ENCODE assay signal across 21 cellular contexts in genomic region chr16:60199154-60199553, GRCh38.
DNase-seq lines count a peak whose midpoint lies in the region; ATAC-seq, FAIRE-seq and TF ChIP-seq lines count a peak whose summit lies in the region.
"Had no signal": no experiment of that assay in that cellular context is flagged by ENCODE, and none has a peak within 500 bp of the region (broad histone marks: within the 10 kb centered on the region; RNA-seq: fewer than 3 reads in every experiment).

No MANE protein-coding gene starts in this region.

- H3K9ac ChIP-seq in kidney (ENCODE audit: low read length in 2 of 2), result no peak overlapping the region
- H3K9ac ChIP-seq: KMS-11 had no signal

- H3K9me3 Mint-ChIP-seq in WTC11, result peaks cover 11% of the 10 kb centered on the region
- peaks cover 3% of the 10 kb centered on the region for H3K9me3 Mint-ChIP-seq in neural crest cell

- intact Hi-C loops in kidney (cut with DNase I), result no loop called here

- H3K27me3 Mint-ChIP-seq in WTC11 (ENCODE audit: low read depth) (no peaks in the 10 kb centered on the region), neural crest cell (ENCODE audit: low read depth) (no peaks in the 10 kb centered on the region)
- H3K27me3 Mint-ChIP-seq: CD4-positive, CD25-positive, alpha-beta regulatory T cell; CD8-positive, alpha-beta memory T cell had no signal

- POLR2A ChIA-PET in WTC11 (lab: Charles Lee), result no interaction called here

- CTCF ChIA-PET in WTC11 (lab: Charles Lee), result no interaction called here

- no peaks in the 10 kb centered on the region for H3K36me3 ChIP-seq in kidney (ENCODE audit: control insufficient read depth in 1 of 2, insufficient read depth in 2 of 2, low read length in 2 of 2)
- H3K36me3 ChIP-seq: BE2C, HAP-1 had no signal

- DNase-seq in WTC11 (ENCODE audit: low spot score) (no peak), iPS-NIHi11 (ENCODE audit: low spot score) (peak; percentile 5), neural crest cell (ENCODE audit: low read depth, low spot score) (no peak), D721Med (ENCODE audit: insufficient read length, low spot score) (no peak), kidney (no peak), GM19240 (ENCODE audit: insufficient read length, low spot score) (no peak), DMS153 (lab: John Stamatoyannopoulos, UW) (no peak)
- DNase-seq: ACHN; BE2C; C1 segment of cervical spinal cord; CD4-positive, CD25-positive, alpha-beta regulatory T cell; CD8-positive, alpha-beta memory T cell; COR-L47; DMS79; GF-D8; GOT3 had no signal

- FAIRE-seq in D721Med (lab: Jason Lieb, UNC) (no peak), kidney (lab: Jason Lieb, UNC) (no peak)
- FAIRE-seq: A204.1, GM19239 had no signal

- H3K4me3 ChIP-seq in kidney (ENCODE audit: low read length in 2 of 2), result no peak overlapping the region
- H3K4me3 ChIP-seq: HAP-1 had no signal

- H3K4me3 Mint-ChIP-seq in WTC11 (peak overlapping the region; percentile 31; the same call in 1 of the 2 replicates), neural crest cell (no peak overlapping the region)
- H3K4me3 Mint-ChIP-seq: CD4-positive, CD25-positive, alpha-beta regulatory T cell; CD8-positive, alpha-beta memory T cell had no signal

- no peak overlapping the region for H3K27ac ChIP-seq in kidney (ENCODE audit: low read depth in 2 of 2, low read length in 2 of 2)
- H3K27ac ChIP-seq: HL-60, KMS-11 had no signal

- no peaks in the 10 kb centered on the region for H3K4me1 ChIP-seq in kidney (ENCODE audit: control insufficient read depth in 1 of 2, insufficient read depth in 1 of 2, low read depth in 1 of 2, low read length in 2 of 2)
- H3K4me1 ChIP-seq: BE2C had no signal

- peak; percentile 90 for ATAC-seq in WTC11

- H3K9me3 ChIP-seq in kidney (ENCODE audit: control insufficient read depth in 1 of 2, low read length in 2 of 2), result no peaks in the 10 kb centered on the region
- H3K9me3 ChIP-seq: BE2C, HAP-1 had no signal

- H3K4me1 Mint-ChIP-seq in WTC11 (peaks cover 50% of the 10 kb centered on the region), neural crest cell (peaks cover 29% of the 10 kb centered on the region)
- H3K4me1 Mint-ChIP-seq: CD4-positive, CD25-positive, alpha-beta regulatory T cell; CD8-positive, alpha-beta memory T cell had no signal

- H3K36me3 Mint-ChIP-seq in WTC11 (peaks cover 10% of the 10 kb centered on the region; the same call in 1 of the 2 replicates), neural crest cell (ENCODE audit: low read depth) (no peaks in the 10 kb centered on the region)
- H3K36me3 Mint-ChIP-seq: CD4-positive, CD25-positive, alpha-beta regulatory T cell; CD8-positive, alpha-beta memory T cell had no signal

- TF ChIP-seq CTCF in WTC11 (IDR thresholded peaks at IDR 0.05), result no peak
- no peak for TF ChIP-seq CTCF in neural crest cell (conservative IDR thresholded peaks at IDR 0.05)
- no peak for TF ChIP-seq CTCF in D721Med (IDR thresholded peaks at IDR 0.05; ENCODE audit: insufficient read depth, missing control alignments)
- TF ChIP-seq CTCF in kidney (IDR thresholded peaks at IDR 0.05; ENCODE audit: borderline replicate concordance, extremely low read depth, insufficient read depth), result no peak

- H3K27ac Mint-ChIP-seq in WTC11 (peak overlapping the region; percentile 19; the same call in 1 of the 2 replicates), neural crest cell (ENCODE audit: unreplicated experiment) (peak overlapping the region; percentile 28)
- H3K27ac Mint-ChIP-seq: CD8-positive, alpha-beta memory T cell had no signal

TF ChIP-seq in WTC11, 78 proteins besides CTCF, POLR2A, EP300 and RAD21:
- no peak for TF ChIP-seq CREB1 (CRISPR knock-in tag; IDR thresholded peaks at IDR 0.05)
- TF ChIP-seq, protein P1, sequence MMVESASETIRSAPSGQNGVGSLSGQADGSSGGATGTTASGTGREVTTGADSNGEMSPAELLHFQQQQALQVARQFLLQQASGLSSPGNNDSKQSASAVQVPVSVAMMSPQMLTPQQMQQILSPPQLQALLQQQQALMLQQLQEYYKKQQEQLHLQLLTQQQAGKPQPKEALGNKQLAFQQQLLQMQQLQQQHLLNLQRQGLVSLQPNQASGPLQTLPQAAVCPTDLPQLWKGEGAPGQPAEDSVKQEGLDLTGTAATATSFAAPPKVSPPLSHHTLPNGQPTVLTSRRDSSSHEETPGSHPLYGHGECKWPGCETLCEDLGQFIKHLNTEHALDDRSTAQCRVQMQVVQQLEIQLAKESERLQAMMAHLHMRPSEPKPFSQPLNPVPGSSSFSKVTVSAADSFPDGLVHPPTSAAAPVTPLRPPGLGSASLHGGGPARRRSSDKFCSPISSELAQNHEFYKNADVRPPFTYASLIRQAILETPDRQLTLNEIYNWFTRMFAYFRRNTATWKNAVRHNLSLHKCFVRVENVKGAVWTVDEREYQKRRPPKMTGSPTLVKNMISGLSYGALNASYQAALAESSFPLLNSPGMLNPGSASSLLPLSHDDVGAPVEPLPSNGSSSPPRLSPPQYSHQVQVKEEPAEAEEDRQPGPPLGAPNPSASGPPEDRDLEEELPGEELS (CRISPR knock-in tag; IDR thresholded peaks at IDR 0.05), result no peak
- no peak for TF ChIP-seq IRF1 (CRISPR knock-in tag; IDR thresholded peaks at IDR 0.05)
- no peak for TF ChIP-seq NR3C1 (CRISPR knock-in tag; conservative IDR thresholded peaks at IDR 0.05; ENCODE audit: low read depth)
- TF ChIP-seq TEAD1 (CRISPR knock-in tag; IDR thresholded peaks at IDR 0.05), result no peak
- TF ChIP-seq NFE2L1 (CRISPR knock-in tag; IDR thresholded peaks at IDR 0.05), result no peak
- TF ChIP-seq SMAD4 (CRISPR knock-in tag; IDR thresholded peaks at IDR 0.05), result no peak
- TF ChIP-seq ZNF281 (CRISPR knock-in tag; IDR thresholded peaks at IDR 0.05), result no peak
- TF ChIP-seq, protein P2, sequence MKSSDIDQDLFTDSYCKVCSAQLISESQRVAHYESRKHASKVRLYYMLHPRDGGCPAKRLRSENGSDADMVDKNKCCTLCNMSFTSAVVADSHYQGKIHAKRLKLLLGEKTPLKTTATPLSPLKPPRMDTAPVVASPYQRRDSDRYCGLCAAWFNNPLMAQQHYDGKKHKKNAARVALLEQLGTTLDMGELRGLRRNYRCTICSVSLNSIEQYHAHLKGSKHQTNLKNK (CRISPR knock-in tag; IDR thresholded peaks at IDR 0.05), result no peak
- no peak for TF ChIP-seq RORB (CRISPR knock-in tag; IDR thresholded peaks at IDR 0.05)
- TF ChIP-seq SMAD3 (CRISPR knock-in tag; IDR thresholded peaks at IDR 0.05; ENCODE audit: borderline replicate concordance), result no peak
- TF ChIP-seq ZSCAN18 (CRISPR knock-in tag; IDR thresholded peaks at IDR 0.05), result no peak
